8 cellular contexts compared by ENCODE assay signal in the genomic region with DNA sequence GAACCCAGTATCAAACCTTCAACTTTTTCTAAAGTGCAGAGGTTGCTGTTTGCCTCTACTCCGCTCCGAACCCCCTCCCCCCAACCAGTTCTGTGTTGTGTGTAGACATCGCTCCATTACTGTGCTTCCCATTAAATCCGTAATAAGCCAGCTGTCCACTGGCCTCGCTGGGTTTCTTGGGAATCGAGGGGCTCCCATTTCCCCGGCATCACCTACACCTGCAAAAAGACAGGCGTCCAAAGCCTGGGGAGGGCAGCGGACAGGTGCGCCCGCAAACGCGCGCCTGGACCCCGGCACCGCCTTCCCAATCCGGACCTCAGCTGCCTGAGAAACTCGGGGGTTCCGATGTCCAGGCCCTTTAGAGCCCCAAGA. TPM values are rescaled to one million over a fixed set of nuclear protein-coding genes. Genes with fewer than 3 reads are reported as not detected.
DNase-seq lines count a peak whose midpoint lies in the region; ATAC-seq, FAIRE-seq and TF ChIP-seq lines count a peak whose summit lies in the region.

No MANE protein-coding gene starts in this region.

- H3K36me3 ChIP-seq in keratinocyte (ENCODE audit: control insufficient read depth in 2 of 2, extremely low read depth in 1 of 2, insufficient read depth in 2 of 2, low read length in 2 of 2) (no peaks in the 10 kb centered on the region), testis (ENCODE audit: low read depth, missing control alignments) (no peaks in the 10 kb centered on the region)

- H4K20me1 ChIP-seq in keratinocyte (ENCODE audit: control insufficient read depth, extremely low read depth, insufficient read depth, low read length) = no peaks in the 10 kb centered on the region

- peaks cover 3% of the 10 kb centered on the region for H3K27me3 Mint-ChIP-seq in activated B cell treated with CpG ODN at 0.5 μM for 24 hours

- H3K27ac Mint-ChIP-seq in activated B cell treated with CpG ODN at 0.5 μM for 24 hours = no peak overlapping the region

- no peaks in the 10 kb centered on the region for H3K9me3 Mint-ChIP-seq in activated B cell treated with CpG ODN at 0.5 μM for 24 hours

- H3K4me1 Mint-ChIP-seq in activated B cell treated with CpG ODN at 0.5 μM for 24 hours = peaks cover 13% of the 10 kb centered on the region

- H3K4me2 ChIP-seq in keratinocyte (ENCODE audit: control insufficient read depth, extremely low read depth, insufficient read depth, low read depth, low read length) = peak overlapping the region; percentile 88

- H3K9me1 ChIP-seq in keratinocyte (ENCODE audit: control insufficient read depth, extremely low read depth, insufficient read depth, low read length) = no peaks in the 10 kb centered on the region

- POLR2A ChIA-PET in activated B cell treated with CpG ODN at 0.5 μM for 24 hours (lab: Charles Lee) = interaction anchor here (0.6 kb wide), 1 partner anchor 668 kb away, joined by 8 read pairs; no protein-coding TSS in a partner anchor

- peak overlapping the region; percentile 71 for H3K9ac ChIP-seq in keratinocyte (ENCODE audit: control insufficient read depth, extremely low read depth, insufficient read depth, low read length)

- no peak for ATAC-seq in activated B cell treated with CpG ODN at 0.5 μM for 24 hours (ENCODE audit: low read depth)

- H3K36me3 Mint-ChIP-seq in activated B cell treated with CpG ODN at 0.5 μM for 24 hours (ENCODE audit: low read depth) = no peaks in the 10 kb centered on the region

- H3K27me3 ChIP-seq in keratinocyte (ENCODE audit: control insufficient read depth, extremely low read depth, insufficient read depth, low read length) (no peaks in the 10 kb centered on the region), testis (no peaks in the 10 kb centered on the region)

- peaks cover 17% of the 10 kb centered on the region for H3K79me2 ChIP-seq in keratinocyte (ENCODE audit: control insufficient read depth, insufficient read depth, low read length)

- no peak for TF ChIP-seq POLR2A in testis (IDR thresholded peaks at IDR 0.05)

- CTCF ChIA-PET in activated B cell treated with CpG ODN at 0.5 μM for 24 hours (lab: Charles Lee) = interaction anchor here (1.1 kb wide), 1 partner anchor 23 kb away, joined by 3 read pairs; no protein-coding TSS in a partner anchor

- H3K4me3 Mint-ChIP-seq in activated B cell treated with CpG ODN at 0.5 μM for 24 hours = peak overlapping the region; percentile 87

- H3K4me1 ChIP-seq in keratinocyte (ENCODE audit: control insufficient read depth, extremely low read depth, insufficient read depth, low read length) (peaks cover 19% of the 10 kb centered on the region), testis (peaks cover 6% of the 10 kb centered on the region)

- H3K27ac ChIP-seq in keratinocyte (ENCODE audit: control insufficient read depth, insufficient read depth, low read length) = peak overlapping the region; percentile 34
- H3K27ac ChIP-seq in testis = peak overlapping the region in 1 of 2 donors; percentile 26

- peak overlapping the region; percentile 97 for H2AFZ ChIP-seq in keratinocyte (ENCODE audit: control insufficient read depth, low read length)

- 2 to 3% methylated on average over 6 to 19 of the region's 19 CpGs for WGBS in testis, 2 donors

- no peak for FAIRE-seq in keratinocyte (lab: Jason Lieb, UNC)

- H3K9me3 ChIP-seq in keratinocyte (ENCODE audit: control insufficient read depth, low read depth, low read length) (no peaks in the 10 kb centered on the region), testis (no peaks in the 10 kb centered on the region)

- intact Hi-C loops in activated B cell treated with CpG ODN at 0.5 μM for 24 hours (cut with micrococcal nuclease) (loop anchor here (10.0 kb wide), 1 partner anchor 547 kb away; the partner anchor contains the start of gene EGR2), testis (cut with DNase I; ENCODE audit: low total_unique reads) (no loop called here)

- no peak for DNase-seq in AG10803 (ENCODE audit: low read depth)
- no peak for DNase-seq in HFF-Myc (ENCODE audit: extremely low read depth, low read depth)
- DNase-seq in activated B cell treated with CpG ODN at 0.5 μM for 24 hours = no peak
- DNase-seq in keratinocyte (ENCODE audit: low read depth, low spot score) = no peak
- DNase-seq in testis = no peak
- no peak for DNase-seq in SHP77 (lab: John Stamatoyannopoulos, UW)
- no peak for DNase-seq in DMS153 treated with DMSO at 0.1 percent for 48 hours (lab: John Stamatoyannopoulos, UW; ENCODE audit: unreplicated experiment)
- no peak for DNase-seq in NCI-H1092 (lab: John Stamatoyannopoulos, UW)

- dilution Hi-C loops in keratinocyte (cut with MboI; ENCODE audit: extremely low pct_ligation_motif_present, low sequenced_read_pairs) = no loop called here

- no peak for TF ChIP-seq CTCF in AG10803 (conservative IDR thresholded peaks at IDR 0.05; ENCODE audit: low read length)
- no peak for TF ChIP-seq CTCF in HFF-Myc (IDR thresholded peaks at IDR 0.05; ENCODE audit: low read depth, low read length, missing control alignments)
- TF ChIP-seq CTCF in activated B cell treated with CpG ODN at 0.5 μM for 24 hours (IDR thresholded peaks at IDR 0.05) = no peak
- no peak for TF ChIP-seq CTCF in keratinocyte (optimal IDR thresholded peaks at IDR 0.05 in 1 of 3, IDR thresholded peaks at IDR 0.05 in 1 of 3, conservative IDR thresholded peaks at IDR 0.05 in 1 of 3; ENCODE audit: extremely low read depth in 1 of 3, insufficient read depth in 2 of 3, low read length in 3 of 3)
- TF ChIP-seq CTCF in testis (IDR thresholded peaks at IDR 0.05) = no peak

- H3K4me3 ChIP-seq in AG10803 (ENCODE audit: low read length) (peak overlapping the region; percentile 72), HFF-Myc (replicated peaks; ENCODE audit: low read depth, low read length) (peak overlapping the region; percentile 85), keratinocyte (ENCODE audit: control insufficient read depth in 2 of 3, extremely low read depth in 1 of 3, insufficient read depth in 2 of 3, low read depth in 1 of 3, low read length in 3 of 3) (peak overlapping the region; percentile 64 to 84 (median 81)), testis (peak overlapping the region; percentile 64 to 78)

RNA-seq across cellular contexts. Expression of gene RTKN2, which starts 0.6 kb away (rescaled TPM):
- total RNA-seq in activated B cell treated with CpG ODN at 0.5 μM for 24 hours = 0.09 and 0.17 TPM in 2 replicates
- polyA plus RNA-seq in keratinocyte = 1.2 to 3.2 TPM (median 2.2 TPM) in 3 replicates
- 1.7 TPM for polyA plus RNA-seq in keratinocyte (2011; ENCODE audit: low read depth)
- polyA plus RNA-seq in keratinocyte (2011; cell fraction: cytosol; rRNA removed) = 0.91 and 2.1 TPM in 2 replicates
- polyA plus RNA-seq in keratinocyte (2011; cell fraction: nucleus; rRNA removed) = 1.9 and 3.1 TPM in 2 replicates
- polyA plus RNA-seq in keratinocyte (2012; ENCODE audit: low replicate concordance) = 1.5 and 2.8 TPM in 2 replicates
- 0.46 to 3.7 TPM (median 0.99 TPM) in 3 replicates for polyA minus RNA-seq in keratinocyte
- 1.7 TPM for polyA minus RNA-seq in keratinocyte (2011; cell fraction: cytosol; rRNA and poly(A)+ RNA removed)
- polyA minus RNA-seq in keratinocyte (2011; cell fraction: nucleus; rRNA and poly(A)+ RNA removed) = 2.7 and 5.4 TPM in 2 replicates
- total RNA-seq in testis = 1 to 10 TPM; 6.3 to 7.5 TPM
- polyA plus RNA-seq in testis (ENCODE audit: insufficient read depth, low read depth, low replicate concordance) = 9.1 TPM
